Comparison of ENCODE assay signal across 17 cellular contexts in the genomic region with DNA sequence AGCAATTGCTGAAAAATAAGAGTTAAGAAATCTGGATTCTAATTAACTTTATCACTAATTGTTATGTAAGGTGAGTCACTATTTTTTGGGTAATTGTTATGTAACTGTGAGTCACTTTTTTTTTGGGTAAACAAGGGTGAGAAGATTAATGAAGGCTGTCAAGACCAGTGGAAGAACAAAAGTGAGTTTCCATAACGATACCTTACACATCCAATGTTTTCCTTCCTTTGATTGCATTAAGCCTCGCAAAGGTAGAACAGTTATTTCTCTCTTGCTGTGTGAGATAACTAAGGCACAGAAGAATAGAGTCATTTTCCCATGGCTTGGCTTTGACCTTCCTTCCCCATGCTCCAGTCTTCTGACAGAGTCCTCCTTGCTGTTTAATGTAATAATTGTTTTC.
"Had no signal": no experiment of that assay in that cellular context is flagged by ENCODE, and none has a peak within 500 bp of the region (broad histone marks: within the 10 kb centered on the region; RNA-seq: fewer than 3 reads in every experiment).

No MANE protein-coding gene starts in this region.

- H2AFZ ChIP-seq: neural progenitor cell had no signal

- H3K4me3 ChIP-seq: dorsolateral prefrontal cortex, esophagus squamous epithelium, heart left ventricle, neural progenitor cell, ovary had no signal

- DNase-seq: cortex of kidney; dorsolateral prefrontal cortex; effector CD8-positive, alpha-beta T cell; esophagus squamous epithelium; foreskin melanocyte; heart left ventricle; hippocampal formation; kidney glomerular epithelial cell; natural killer cell; nucleus accumbens; ovary; right cardiac atrium; small intestine; stimulated activated CD4-positive, alpha-beta T cell treated with anti-CD3 and anti-CD28 coated beads, Interleukin-12 subunit alpha, Interleukin-12 subunit beta, amount 100 ng/mL, for 4 hours; stimulated activated naive CD4-positive, alpha-beta T cell had no signal

- H3K4me2 ChIP-seq: neural progenitor cell had no signal

- H3K9me3 ChIP-seq: esophagus squamous epithelium, heart left ventricle, ovary had no signal

- H3K27ac ChIP-seq: epithelial cell of prostate, heart left ventricle, neural progenitor cell, ovary had no signal

- H3K4me1 ChIP-seq: heart left ventricle had no signal

- H3K36me3 ChIP-seq: esophagus squamous epithelium, heart left ventricle, neural progenitor cell, ovary had no signal
